Comparison of ENCODE assay signal across 9 cellular contexts in the genomic region with DNA sequence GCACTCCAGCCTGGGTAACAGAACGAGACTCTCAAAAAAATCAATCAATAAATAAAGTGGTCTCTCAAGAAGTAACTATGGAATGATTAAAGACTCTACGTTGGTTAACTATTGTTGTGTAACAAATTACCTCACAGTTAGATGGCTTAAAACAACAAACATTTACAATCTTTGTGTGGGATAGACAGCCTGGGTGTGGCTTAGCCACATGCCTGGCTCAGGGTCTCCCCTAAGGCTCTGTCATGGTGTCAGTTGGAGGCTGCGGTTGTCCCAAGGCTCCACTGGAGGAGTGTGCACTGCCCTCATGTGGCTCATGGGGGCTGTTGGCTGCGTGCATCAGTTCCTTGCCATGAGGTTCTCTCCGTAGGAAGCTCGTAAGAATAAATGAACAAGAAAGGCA.
DNase-seq lines count a peak whose midpoint lies in the region; TF ChIP-seq lines count a peak whose summit lies in the region.
"Had no signal": no experiment of that assay in that cellular context is flagged by ENCODE, and none has a peak within 500 bp of the region (broad histone marks: within the 10 kb centered on the region; RNA-seq: fewer than 3 reads in every experiment).

No MANE protein-coding gene starts in this region.

- WGBS in spleen, 5 donors = 73 to 88% (median 86%) methylated on average over 6 of the region's 6 CpGs

- DNase-seq in NCI-H1694 (lab: John Stamatoyannopoulos, UW) (peak; percentile 5), NCI-H1694 treated with DMSO at 0.1 percent for 48 hours (lab: John Stamatoyannopoulos, UW) (no peak), NCI-H774 (lab: John Stamatoyannopoulos, UW) (peak; percentile 21), fibroblast of villous mesenchyme (ENCODE audit: low read depth) (peak; percentile 14), renal cortical epithelial cell (ENCODE audit: low read depth) (peak; percentile 30), OCI-M2 (lab: John Stamatoyannopoulos, UW; ENCODE audit: unreplicated experiment) (no peak), spleen (no peak)
- DNase-seq in activated CD4-positive, alpha-beta T cell treated with anti-CD3 and anti-CD28 coated beads for 48 hours = no peak
- DNase-seq: CD4-positive, alpha-beta T cell had no signal

- peak; percentile 41 for TF ChIP-seq CTCF in fibroblast of villous mesenchyme (IDR thresholded peaks at IDR 0.05; ENCODE audit: insufficient read depth, low read depth, low read length)
- TF ChIP-seq CTCF in spleen (IDR thresholded peaks at IDR 0.05 in 8 of 11, conservative IDR thresholded peaks at IDR 0.05 in 3 of 11) = peak in 3 of 11 experiments; percentile 17 to 27 (median 18)

- no peak overlapping the region for H3K27ac ChIP-seq in spleen

- no peaks in the 10 kb centered on the region for H3K27me3 ChIP-seq in spleen (replicated peaks in 1 of 7)

- no peak for TF ChIP-seq POLR2A in spleen (IDR thresholded peaks at IDR 0.05)

- intact Hi-C loops in spleen (cut with DNase I; ENCODE audit: low total_unique reads) = no loop called here

- H3K9me3 ChIP-seq in spleen = no peaks in the 10 kb centered on the region

- H3K4me3 ChIP-seq in fibroblast of villous mesenchyme (ENCODE audit: low read depth, low read length) (no peak overlapping the region), spleen (no peak overlapping the region)

- H3K4me1 ChIP-seq in spleen = no peaks in the 10 kb centered on the region

- peaks cover 0 to 28% (median 0%) of the 10 kb centered on the region in 6 donors for H3K36me3 ChIP-seq in spleen

Comparison
In these comparisons a context has a peak if more than half of its experiments do, and no peak if none do; other contexts are left out.
1. DNase-seq: peak in NCI-H1694 (single experiment), NCI-H774 (single experiment), fibroblast of villous mesenchyme (single experiment) and renal cortical epithelial cell (single experiment); none in NCI-H1694 treated with DMSO at 0.1 percent for 48 hours (single experiment), OCI-M2 (single experiment), activated CD4-positive, alpha-beta T cell treated with anti-CD3 and anti-CD28 coated beads for 48 hours (single experiment) and spleen (single experiment).